8 cellular contexts compared by ENCODE assay signal in the genomic region with DNA sequence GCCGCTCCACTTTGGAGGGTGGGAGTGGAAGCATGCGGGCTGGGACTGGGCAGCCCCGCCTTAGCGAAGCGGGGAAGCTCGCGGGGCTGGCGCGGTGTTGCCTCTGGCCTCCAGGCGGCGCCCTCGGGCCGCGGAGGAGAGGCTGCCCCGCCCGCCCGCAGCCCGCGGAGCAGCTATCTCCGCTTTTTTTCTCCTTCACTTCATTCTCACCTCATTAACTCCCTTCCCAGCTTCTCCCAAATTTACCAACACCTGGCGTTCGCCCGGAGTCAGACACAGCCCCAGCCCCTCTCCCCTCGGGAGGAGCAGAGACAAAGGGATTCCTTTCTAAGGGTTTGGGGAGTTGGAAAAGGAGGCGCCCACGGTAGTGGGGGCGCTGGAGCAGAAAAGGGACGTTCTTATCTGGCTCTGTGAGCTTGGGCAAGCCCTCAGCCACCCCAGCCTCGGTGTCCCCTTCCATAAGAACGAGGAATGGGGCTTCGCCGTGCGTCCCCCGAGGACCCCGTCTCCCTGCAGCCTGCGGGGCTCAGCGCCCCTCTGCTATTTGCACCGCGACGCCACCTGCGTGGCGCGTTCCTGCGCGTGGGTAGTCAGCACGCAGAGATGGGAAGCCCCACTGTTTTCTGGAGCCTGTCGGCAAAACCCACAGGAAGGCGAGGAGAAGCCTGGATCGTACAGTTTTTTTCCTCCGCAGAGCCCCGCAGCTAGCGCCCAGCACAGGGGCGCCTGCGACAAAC. TPM values are rescaled to one million over a fixed set of nuclear protein-coding genes. Genes with fewer than 3 reads are reported as not detected.
DNase-seq lines count a peak whose midpoint lies in the region; ATAC-seq and TF ChIP-seq lines count a peak whose summit lies in the region.

No MANE protein-coding gene starts in this region.

- H4K20me1 ChIP-seq in mammary epithelial cell (ENCODE audit: insufficient read depth, low read length), result no peaks in the 10 kb centered on the region

- BruUV-seq in mammary epithelial cell (replicated peaks; lab: Mats Ljungman, UMichigan), result no TSS peak

- intact Hi-C loops in mammary epithelial cell (cut with micrococcal nuclease), result loop anchor here (1.0 to 2.0 kb wide), 6 partner anchors 27 to 472 kb away; no protein-coding TSS in a partner anchor

- peak overlapping the region; percentile 81 for H2AFZ ChIP-seq in mammary epithelial cell (ENCODE audit: low read depth, low read length)

- no peak overlapping the region for H3K9ac ChIP-seq in mammary epithelial cell (ENCODE audit: insufficient read depth, low read length)

- H3K27me3 ChIP-seq in mammary epithelial cell (ENCODE audit: insufficient read depth, low read length), result peaks cover 37% of the 10 kb centered on the region

- CTCF ChIA-PET in mammary epithelial cell (lab: Charles Lee; ENCODE audit: low non-redundant PET), result interaction anchor here (0.6 to 2.1 kb wide), 5 partner anchors 107 to 840 kb away, joined by 3 to 18 read pairs (median 5); no protein-coding TSS in a partner anchor

- WGBS in mammary epithelial cell (ENCODE audit: low coverage, missing lambda C conversion rate), result 5% methylated on average over 28 of the region's 54 CpGs

- peak overlapping the region; percentile 99 for H3K4me2 ChIP-seq in mammary epithelial cell (ENCODE audit: insufficient read depth, low read depth, low read length)

- peak overlapping the region; percentile 51; the same call in 1 of the 2 replicates for H3K27ac ChIP-seq in VCaP
- H3K27ac ChIP-seq in mammary epithelial cell (ENCODE audit: insufficient read depth, low read depth, low read length), result no peak overlapping the region

- dilution Hi-C loops in mammary epithelial cell (cut with HindIII; ENCODE audit: low sequenced_read_pairs), result no loop called here

- H3K4me3 ChIP-seq in mammary epithelial cell (replicated peaks in 1 of 3; ENCODE audit: insufficient read depth in 1 of 3, low read depth in 2 of 3, low read length in 3 of 3), result peak overlapping the region; percentile 30 to 48 (median 35)

- DNase-seq in DMS114 treated with DMSO at 0.1 percent for 48 hours (lab: John Stamatoyannopoulos, UW; ENCODE audit: unreplicated experiment) (peak; percentile 55), NCI-H2171 treated with DMSO at 0.1 percent for 48 hours (lab: John Stamatoyannopoulos, UW) (peak; percentile 79), mammary epithelial cell (peak; percentile 68), inferior parietal cortex (ENCODE audit: extremely low spot score) (peak; percentile 75), smooth muscle cell of the brain vasculature (ENCODE audit: low read depth, low spot score) (peak; percentile 41)

- TF ChIP-seq CTCF in VCaP (conservative IDR thresholded peaks at IDR 0.05), result peak; percentile 99
- TF ChIP-seq CTCF in mammary epithelial cell (conservative IDR thresholded peaks at IDR 0.05 in 1 of 2, IDR thresholded peaks at IDR 0.05 in 1 of 2; ENCODE audit: extremely low read depth in 1 of 2, insufficient read depth in 1 of 2, low read depth in 1 of 2, low read length in 2 of 2), result peak; percentile 83 to 95

- ATAC-seq in HG02610 (IDR thresholded peaks at IDR 0.05; ENCODE audit: unreplicated experiment) (peak; percentile 54), GM21381 (IDR thresholded peaks at IDR 0.05; ENCODE audit: unreplicated experiment) (no peak)

- no peaks in the 10 kb centered on the region for H3K36me3 ChIP-seq in mammary epithelial cell (ENCODE audit: insufficient read depth, low read length)

- H3K4me1 ChIP-seq in mammary epithelial cell (ENCODE audit: insufficient read depth, low read length), result peaks cover 40% of the 10 kb centered on the region

- in situ Hi-C loops in mammary epithelial cell (cut with MboI; ENCODE audit: low sequenced_read_pairs in 2 of 2), result loop anchor here in 1 of 2 donors (10.0 kb wide), 1 partner anchor 477 kb away; no protein-coding TSS in a partner anchor

- no peaks in the 10 kb centered on the region for H3K9me3 ChIP-seq in mammary epithelial cell (replicated peaks; ENCODE audit: insufficient read depth, low read length)

- H3K79me2 ChIP-seq in mammary epithelial cell (ENCODE audit: insufficient read depth, low read length), result no peaks in the 10 kb centered on the region

RNA-seq across cellular contexts. Expression of a gene that starts 1.5 kb away (rescaled TPM):
- total RNA-seq in mammary epithelial cell, result under 1 TPM in 1 of 2 donors, not detected in 1; 0.17 TPM
- polyA plus RNA-seq in mammary epithelial cell, result not detected
- polyA minus RNA-seq in mammary epithelial cell, result not detected
